ENCODE assay signal across 10 cellular contexts in the genomic region with DNA sequence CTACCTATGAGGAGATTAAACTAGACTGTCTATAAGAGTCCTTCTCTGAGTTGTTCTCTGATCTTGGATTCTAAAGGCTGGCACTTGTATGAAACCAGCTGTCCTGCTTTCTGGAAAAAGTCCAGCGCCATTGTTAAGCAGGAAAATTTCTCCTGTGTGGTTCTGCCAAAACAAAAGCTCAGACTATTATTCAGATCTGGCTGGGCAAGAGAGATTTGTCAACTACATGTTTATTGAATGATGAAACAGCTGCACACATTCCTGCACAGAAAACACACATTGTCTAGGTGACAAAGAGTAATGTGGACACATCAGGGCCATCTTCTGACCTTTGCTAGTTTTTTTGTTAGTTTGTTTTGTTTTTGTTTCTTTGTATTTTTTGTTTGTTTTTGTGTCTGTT. TPM values are rescaled to one million over a fixed set of nuclear protein-coding genes. Genes with fewer than 3 reads are reported as not detected.
A peak's percentile ranks its signal among the peaks of the same experiment; 100 is the strongest.
DNase-seq lines count a peak whose midpoint lies in the region; ATAC-seq and TF ChIP-seq lines count a peak whose summit lies in the region.
"Had no signal": no experiment of that assay in that cellular context is flagged by ENCODE, and none has a peak within 500 bp of the region (broad histone marks: within the 10 kb centered on the region; RNA-seq: fewer than 3 reads in every experiment).

No MANE protein-coding gene starts in this region.

- no peak for TF ChIP-seq EP300 in stomach (IDR thresholded peaks at IDR 0.05)

- no peak for TF ChIP-seq POLR2A in stomach (IDR thresholded peaks at IDR 0.05)

- H3K4me3 ChIP-seq in SJSA1 (no peak overlapping the region), stomach (no peak overlapping the region)
- H3K4me3 ChIP-seq: upper lobe of right lung had no signal

- peaks cover 26% of the 10 kb centered on the region for H3K4me1 ChIP-seq in SJSA1 (replicated peaks)
- H3K4me1 ChIP-seq in foreskin keratinocyte = peaks cover 26% of the 10 kb centered on the region
- H3K4me1 ChIP-seq in stomach = peaks cover 0 to 11% (median 5%) of the 10 kb centered on the region in 4 donors

- H3K27ac ChIP-seq in SJSA1 (peak overlapping the region; percentile 48), foreskin keratinocyte (no peak overlapping the region), stomach (no peak overlapping the region)
- H3K27ac ChIP-seq: upper lobe of right lung had no signal

- intact Hi-C loops in stomach (cut with DNase I; ENCODE audit: low total_unique reads) = loop anchor here (10.0 kb wide), 1 partner anchor 82 kb away; no protein-coding TSS in a partner anchor

- ATAC-seq in foreskin keratinocyte = peak; percentile 37
- no peak for ATAC-seq in HG03457 (IDR thresholded peaks at IDR 0.05; ENCODE audit: unreplicated experiment)

- DNase-seq in NCI-H2107 treated with DMSO at 0.1 percent for 48 hours (lab: John Stamatoyannopoulos, UW; ENCODE audit: unreplicated experiment) = peak; percentile 12
- DNase-seq in NCI-H2107 (lab: John Stamatoyannopoulos, UW) = no peak
- DNase-seq in SJSA1 (ENCODE audit: low read depth in 1 of 2, low spot score in 2 of 2) = peak; percentile 63 to 69
- peak; percentile 22 to 75 for DNase-seq in foreskin keratinocyte
- DNase-seq in stomach = peak; percentile 28
- DNase-seq in SW 1271 (lab: John Stamatoyannopoulos, UW) = no peak
- DNase-seq in GM20000 (ENCODE audit: low spot score) = no peak
- DNase-seq: KG1, upper lobe of right lung had no signal

- WGBS in stomach, 5 donors = 33 to 46% (median 43%) methylated on average over 1 of the region's 1 CpG

- H3K36me3 ChIP-seq in SJSA1 (no peaks in the 10 kb centered on the region), stomach (peaks cover 0 to 6% (median 0%) of the 10 kb centered on the region in 4 donors)
- H3K36me3 ChIP-seq: upper lobe of right lung had no signal

- no peaks in the 10 kb centered on the region for H3K9me3 ChIP-seq in SJSA1 (replicated peaks)
- no peaks in the 10 kb centered on the region for H3K9me3 ChIP-seq in stomach
- H3K9me3 ChIP-seq: upper lobe of right lung had no signal

- TF ChIP-seq CTCF in foreskin keratinocyte (conservative IDR thresholded peaks at IDR 0.05) (no peak), stomach (IDR thresholded peaks at IDR 0.05) (no peak), GM20000 (IDR thresholded peaks at IDR 0.05; ENCODE audit: extremely low read depth, missing control alignments) (no peak)

- no peaks in the 10 kb centered on the region for H3K27me3 ChIP-seq in SJSA1 (replicated peaks)
- no peaks in the 10 kb centered on the region for H3K27me3 ChIP-seq in foreskin keratinocyte
- no peaks in the 10 kb centered on the region for H3K27me3 ChIP-seq in stomach
- H3K27me3 ChIP-seq: upper lobe of right lung had no signal

RNA-seq across cellular contexts. Expression of a gene that starts 29.9 kb away (rescaled TPM):
- total RNA-seq in SJSA1 (2014; rRNA removed; shearing (Covaris generic)) = not detected in 2 replicates
- 0.21 and 0.78 TPM in 2 replicates for total RNA-seq in foreskin keratinocyte
- polyA plus RNA-seq in foreskin keratinocyte = 0.12 and 0.21 TPM in 2 replicates
- total RNA-seq in stomach = 10 to 100 TPM in 3 of 5 donors, 1 to 10 TPM in 1, not detected in 1; 3.5 to 56.6 (median 20.1) TPM
- 1 to 10 TPM in 2 of 3 donors, not detected in 1; 3.0 to 8.3 TPM for polyA plus RNA-seq in stomach

Comparison
In these comparisons a context has a peak if more than half of its experiments do, and no peak if none do; other contexts are left out.
1. DNase-seq: peak in NCI-H2107 treated with DMSO at 0.1 percent for 48 hours (single experiment), SJSA1 (2 of 2), foreskin keratinocyte (2 of 2) and stomach (single experiment); none in NCI-H2107 (single experiment), SW 1271 (0 of 2) and GM20000 (single experiment).